ENCODE assay signal across 1 cellular context in the genomic region with DNA sequence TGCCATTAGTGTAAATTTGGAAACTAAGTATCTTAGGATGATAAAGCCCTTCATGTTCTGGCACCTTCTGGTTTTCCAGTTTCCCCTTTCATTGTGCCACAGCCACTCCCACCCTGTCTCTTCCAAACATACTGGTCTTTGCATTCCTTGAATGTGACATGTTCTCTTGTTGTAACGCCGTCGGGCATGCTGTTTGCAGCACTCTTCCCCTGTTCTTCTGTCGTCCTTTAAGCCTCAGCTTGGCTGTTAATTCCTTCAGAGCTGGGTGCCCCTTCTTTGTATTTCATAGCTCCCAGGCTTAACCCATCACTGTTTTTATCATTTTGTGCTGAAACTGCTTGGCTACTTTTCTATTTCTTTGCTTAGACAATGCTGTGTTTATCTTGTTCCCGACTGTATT.
TF ChIP-seq lines count a peak whose summit lies in the region.

No MANE protein-coding gene starts in this region.

TF ChIP-seq in IMR-90, 13 proteins besides CTCF, POLR2A, EP300 and RAD21:
- TF ChIP-seq FOS (IDR thresholded peaks at IDR 0.05; ENCODE audit: low read depth, low read length), result no peak
- no peak for TF ChIP-seq MAZ (IDR thresholded peaks at IDR 0.05; ENCODE audit: borderline replicate concordance, low read depth, low read length)
- TF ChIP-seq RFX5 (IDR thresholded peaks at IDR 0.05; ENCODE audit: low read depth, low read length), result no peak
- TF ChIP-seq MXI1 (IDR thresholded peaks at IDR 0.05; ENCODE audit: borderline replicate concordance, low read depth, low read length), result no peak
- TF ChIP-seq RCOR1 (IDR thresholded peaks at IDR 0.05; ENCODE audit: insufficient replicate concordance, low read length), result no peak
- TF ChIP-seq, protein P1, sequence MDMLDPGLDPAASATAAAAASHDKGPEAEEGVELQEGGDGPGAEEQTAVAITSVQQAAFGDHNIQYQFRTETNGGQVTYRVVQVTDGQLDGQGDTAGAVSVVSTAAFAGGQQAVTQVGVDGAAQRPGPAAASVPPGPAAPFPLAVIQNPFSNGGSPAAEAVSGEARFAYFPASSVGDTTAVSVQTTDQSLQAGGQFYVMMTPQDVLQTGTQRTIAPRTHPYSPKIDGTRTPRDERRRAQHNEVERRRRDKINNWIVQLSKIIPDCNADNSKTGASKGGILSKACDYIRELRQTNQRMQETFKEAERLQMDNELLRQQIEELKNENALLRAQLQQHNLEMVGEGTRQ (IDR thresholded peaks at IDR 0.05; ENCODE audit: low read depth, low read length), result no peak
- no peak for TF ChIP-seq CEBPB (IDR thresholded peaks at IDR 0.05; ENCODE audit: low read depth, low read length)
- TF ChIP-seq SMC3 (IDR thresholded peaks at IDR 0.05; ENCODE audit: low read depth, low read length), result no peak
- TF ChIP-seq, protein P2, sequence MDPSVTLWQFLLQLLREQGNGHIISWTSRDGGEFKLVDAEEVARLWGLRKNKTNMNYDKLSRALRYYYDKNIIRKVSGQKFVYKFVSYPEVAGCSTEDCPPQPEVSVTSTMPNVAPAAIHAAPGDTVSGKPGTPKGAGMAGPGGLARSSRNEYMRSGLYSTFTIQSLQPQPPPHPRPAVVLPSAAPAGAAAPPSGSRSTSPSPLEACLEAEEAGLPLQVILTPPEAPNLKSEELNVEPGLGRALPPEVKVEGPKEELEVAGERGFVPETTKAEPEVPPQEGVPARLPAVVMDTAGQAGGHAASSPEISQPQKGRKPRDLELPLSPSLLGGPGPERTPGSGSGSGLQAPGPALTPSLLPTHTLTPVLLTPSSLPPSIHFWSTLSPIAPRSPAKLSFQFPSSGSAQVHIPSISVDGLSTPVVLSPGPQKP (IDR thresholded peaks at IDR 0.05; ENCODE audit: borderline replicate concordance, low read depth, low read length), result no peak
- TF ChIP-seq MAFK (IDR thresholded peaks at IDR 0.05; ENCODE audit: low read depth, low read length), result no peak
- no peak for TF ChIP-seq NFE2L2 (IDR thresholded peaks at IDR 0.05; ENCODE audit: low read depth, low read length)
